Comparison of ENCODE assay signal across 13 cellular contexts in the genomic region with DNA sequence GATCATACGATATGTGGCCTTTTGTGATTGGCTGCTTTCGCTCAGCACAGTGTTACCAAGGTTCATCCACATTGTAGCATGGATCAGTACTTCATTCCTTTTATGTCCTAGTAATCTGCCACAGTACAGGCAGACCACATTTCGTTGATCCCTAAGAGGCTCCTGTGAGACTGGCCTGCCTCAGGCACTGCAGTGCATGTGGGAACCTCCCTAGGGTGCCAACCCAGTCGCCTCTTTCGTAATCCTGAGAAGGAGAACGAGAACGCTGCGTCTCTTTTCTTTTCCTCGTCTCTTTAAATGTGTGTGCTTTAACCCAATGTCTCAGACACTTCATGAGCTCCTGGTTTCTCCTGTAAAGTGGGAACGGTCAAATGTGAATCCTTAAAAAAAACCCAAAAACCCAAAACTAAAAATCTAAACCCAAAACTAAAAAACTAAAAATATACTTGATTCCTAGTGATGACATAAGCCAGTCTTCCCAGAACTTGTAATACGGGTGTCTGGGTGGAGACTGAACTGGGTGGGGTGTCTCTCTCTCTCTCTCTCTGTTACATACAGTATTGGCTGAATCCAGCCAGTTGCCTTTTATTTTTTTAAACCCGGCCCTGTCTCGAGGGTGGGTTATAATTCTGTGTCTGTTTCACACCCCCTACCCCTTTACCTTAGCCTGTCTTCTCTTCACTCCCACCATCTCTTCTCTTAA. TPM values are rescaled to one million over a fixed set of nuclear protein-coding genes. Genes with fewer than 3 reads are reported as not detected.
DNase-seq lines count a peak whose midpoint lies in the region; ATAC-seq and TF ChIP-seq lines count a peak whose summit lies in the region.
"Had no signal": no experiment of that assay in that cellular context is flagged by ENCODE, and none has a peak within 500 bp of the region (broad histone marks: within the 10 kb centered on the region; RNA-seq: fewer than 3 reads in every experiment).

No MANE protein-coding gene starts in this region.

- no peaks in the 10 kb centered on the region for H3K9me2 ChIP-seq in GM23248 (ENCODE audit: insufficient read depth)

- no peak for TF ChIP-seq EP300 in gastroesophageal sphincter (IDR thresholded peaks at IDR 0.05)

- peak overlapping the region; percentile 62 for H3K4me3 ChIP-seq in GM23248
- no peak overlapping the region for H3K4me3 ChIP-seq in RWPE2 (ENCODE audit: severe bottlenecking)
- no peak overlapping the region for H3K4me3 ChIP-seq in gastroesophageal sphincter
- no peak overlapping the region for H3K4me3 ChIP-seq in skin epidermis

- TF ChIP-seq CTCF in RWPE2 (IDR thresholded peaks at IDR 0.05; ENCODE audit: poor library complexity, severe bottlenecking) (no peak), gastroesophageal sphincter (IDR thresholded peaks at IDR 0.05) (no peak)

- H3K36me3 ChIP-seq in GM23248 (ENCODE audit: low read depth) (no peaks in the 10 kb centered on the region), RWPE2 (ENCODE audit: low read depth) (peaks cover 57% of the 10 kb centered on the region), gastroesophageal sphincter (peaks cover 0 to 93% of the 10 kb centered on the region in 2 donors)

- H3F3A ChIP-seq in GM23248 (ENCODE audit: insufficient read depth): peaks cover 7% of the 10 kb centered on the region

- peaks cover 6% of the 10 kb centered on the region; the same call in 1 of the 2 replicates for H3K4me1 ChIP-seq in GM23248 (ENCODE audit: insufficient read depth)
- H3K4me1 ChIP-seq in RWPE2 (ENCODE audit: insufficient read depth, poor library complexity, severe bottlenecking): peaks cover 13% of the 10 kb centered on the region
- H3K4me1 ChIP-seq in gastroesophageal sphincter: no peaks in the 10 kb centered on the region

- H3K4me2 ChIP-seq in GM23248 (ENCODE audit: unreplicated experiment): peak overlapping the region; percentile 87

- in situ Hi-C loops in GM23248 (cut with MboI): no loop called here

- peak; percentile 92 for DNase-seq in GM23248
- DNase-seq in RWPE2 (ENCODE audit: low spot score): no peak
- DNase-seq in activated T-cell treated with anti-CD3 and anti-CD28 coated beads, Interleukin-2, amount 50 U/mL, for 48 hours: no peak
- no peak for DNase-seq in T1000 (lab: John Stamatoyannopoulos, UW)
- DNase-seq: caudate nucleus, COR-L47, midbrain, NCI-H2171 had no signal

- TF ChIP-seq POLR2A in gastroesophageal sphincter (IDR thresholded peaks at IDR 0.05): no peak

- H3K79me2 ChIP-seq in GM23248 (ENCODE audit: insufficient read depth): no peaks in the 10 kb centered on the region

- H3K27me3 ChIP-seq in GM23248 (replicated peaks; ENCODE audit: insufficient read depth): no peaks in the 10 kb centered on the region
- H3K27me3 ChIP-seq in RWPE2 (ENCODE audit: insufficient read depth, poor library complexity, severe bottlenecking): no peaks in the 10 kb centered on the region
- H3K27me3 ChIP-seq in gastroesophageal sphincter: no peaks in the 10 kb centered on the region

- peak overlapping the region; percentile 79 for H2AFZ ChIP-seq in GM23248

- ATAC-seq in RWPE2 (ENCODE audit: low read depth) (peak; percentile 80), gastroesophageal sphincter (peak; percentile 93), HG03025 (IDR thresholded peaks at IDR 0.05; ENCODE audit: low FRiP score, unreplicated experiment) (no peak), HG03196 (IDR thresholded peaks at IDR 0.05; ENCODE audit: unreplicated experiment) (no peak)
- ATAC-seq: HCT116 had no signal

- H4K20me1 ChIP-seq in GM23248 (ENCODE audit: insufficient read depth): no peaks in the 10 kb centered on the region

- WGBS in GM23248 (ENCODE audit: low coverage in 1 of 2, low lambda C conversion rate in 2 of 2, missing lambda C conversion rate in 2 of 2), 2 experiments: 18% methylated on average over 13 of the region's 13 CpGs
- WGBS in gastroesophageal sphincter (ENCODE audit: low coverage in 1 of 2), 2 donors: 81 to 82% methylated on average over 11 to 13 of the region's 13 CpGs

- H3K27ac ChIP-seq in GM23248 (peak overlapping the region; percentile 95), RWPE2 (ENCODE audit: poor library complexity, severe bottlenecking) (peak overlapping the region; percentile 43), gastroesophageal sphincter (peak overlapping the region in 2 of 4 donors; percentile 10 to 29), skin epidermis (peak overlapping the region; percentile 0 to 89 (median 76))

- H3K9ac ChIP-seq in GM23248: peak overlapping the region; percentile 82

- H3K9me3 ChIP-seq in GM23248 (ENCODE audit: low read depth): no peaks in the 10 kb centered on the region
- no peaks in the 10 kb centered on the region for H3K9me3 ChIP-seq in RWPE2 (ENCODE audit: severe bottlenecking)
- no peaks in the 10 kb centered on the region for H3K9me3 ChIP-seq in gastroesophageal sphincter

RNA-seq across cellular contexts. Expression of gene AACS, which starts 14.9 kb away (rescaled TPM):
- total RNA-seq in GM23248 (2014; rRNA removed; shearing (Covaris generic)): 14.0 and 16.9 TPM in 2 replicates
- polyA plus RNA-seq in GM23248 (2016; fragmentation: Nextera tagmentation; extraction: Ambion mirVana): 14.7 and 15.5 TPM in 2 replicates
- 10 to 100 TPM; 10.3 to 14.6 (median 11.8) TPM for total RNA-seq in gastroesophageal sphincter

Comparison
In these comparisons a context has a peak if more than half of its experiments do, and no peak if none do; other contexts are left out.
1. ATAC-seq: peak in RWPE2 (single experiment) and gastroesophageal sphincter (single experiment); none in HG03025 (single experiment) and HG03196 (single experiment).